Comparison of ENCODE assay signal across 1 cellular context in the genomic region with DNA sequence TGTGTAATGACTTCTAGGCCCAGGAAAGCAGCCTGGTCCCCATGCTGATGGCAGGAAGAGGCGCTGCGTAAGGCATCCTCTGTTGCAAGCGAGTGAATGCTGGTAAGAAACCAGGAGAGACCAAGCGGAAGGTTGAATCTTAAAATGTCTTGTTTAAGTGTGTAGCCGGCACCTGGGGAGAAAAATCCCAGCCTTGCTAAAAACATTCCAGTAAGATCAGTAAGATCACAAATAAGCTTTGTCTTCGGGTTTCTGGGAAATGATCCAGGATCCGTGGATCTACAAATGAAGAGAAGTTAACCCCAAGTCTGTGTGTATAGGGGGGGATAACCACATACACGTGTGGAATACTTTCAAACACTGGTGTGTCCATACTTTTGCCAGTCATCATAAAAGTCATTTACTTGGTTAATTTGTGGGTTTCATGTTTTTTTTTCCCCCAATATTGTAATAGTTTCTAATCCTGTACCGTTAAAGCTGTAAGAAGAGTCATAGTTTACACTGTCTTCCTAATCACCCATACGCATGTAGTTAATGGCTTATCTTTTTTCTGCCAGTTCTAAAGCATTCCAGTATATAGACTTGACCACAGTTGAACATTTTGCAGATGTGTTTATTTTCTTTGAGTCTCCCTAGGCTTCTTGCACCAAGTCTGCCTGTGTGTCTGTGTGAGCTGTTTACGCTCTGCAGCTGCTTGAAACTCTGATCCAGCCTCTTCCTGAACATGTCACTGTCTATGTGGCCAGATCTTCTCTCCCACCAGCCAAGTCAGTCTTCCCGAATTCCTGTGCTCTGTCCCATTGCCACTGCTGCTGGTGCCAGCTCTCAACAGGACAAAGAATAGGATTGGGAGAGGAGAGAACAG.
TF ChIP-seq lines count a peak whose summit lies in the region.

No MANE protein-coding gene starts in this region.

TF ChIP-seq in HepG2, 621 proteins besides CTCF, POLR2A, EP300 and RAD21 (continued from another document):
- TF ChIP-seq ZNF318 (CRISPR knock-in tag; IDR thresholded peaks at IDR 0.05) = no peak
- no peak for TF ChIP-seq SP4 (CRISPR knock-in tag; IDR thresholded peaks at IDR 0.05)
- TF ChIP-seq ZNF607 (CRISPR knock-in tag; IDR thresholded peaks at IDR 0.05; ENCODE audit: borderline replicate concordance) = no peak
- no peak for TF ChIP-seq LCORL (IDR thresholded peaks at IDR 0.05)
- TF ChIP-seq LCORL (CRISPR knock-in tag; IDR thresholded peaks at IDR 0.05) = peak; percentile 40; the same call in 1 of the 2 replicates
- no peak for TF ChIP-seq FOXA1 (IDR thresholded peaks at IDR 0.05)
- TF ChIP-seq FOXA1 (CRISPR knock-in tag; IDR thresholded peaks at IDR 0.05) = peak; percentile 40; the same call in 1 of the 2 replicates
- TF ChIP-seq YEATS2 (CRISPR knock-in tag; IDR thresholded peaks at IDR 0.05; ENCODE audit: borderline replicate concordance) = 0 out of 2 replicates have a peak, but pooled peaks have one; percentile 13
- peak; percentile 46; the same call in 1 of the 2 replicates for TF ChIP-seq PRDM15 (CRISPR knock-in tag; IDR thresholded peaks at IDR 0.05)
TF ChIP-seq in HepG2: peak in this region for 6.
